In genomic region chr17:4340914-4341615, GRCh38 we compare ENCODE assay signal across 16 cellular contexts. TPM values are rescaled to one million over a fixed set of nuclear protein-coding genes. Genes with fewer than 3 reads are reported as not detected.
DNase-seq lines count a peak whose midpoint lies in the region; ATAC-seq and TF ChIP-seq lines count a peak whose summit lies in the region.
"Had no signal": no experiment of that assay in that cellular context is flagged by ENCODE, and none has a peak within 500 bp of the region (broad histone marks: within the 10 kb centered on the region; RNA-seq: fewer than 3 reads in every experiment).

No MANE protein-coding gene starts in this region.

- peaks cover 13 to 17% of the 10 kb centered on the region in 2 donors for H3K4me1 Mint-ChIP-seq in natural killer cell treated with Interleukin-12 subunit alpha and Interleukin-12 subunit beta and Interleukin-15 and Interleukin-18, amount 100 ng/mL, for 72 hours (ENCODE audit: low read depth in 2 of 2)

- H3K36me3 Mint-ChIP-seq in natural killer cell treated with Interleukin-12 subunit alpha and Interleukin-12 subunit beta and Interleukin-15 and Interleukin-18, amount 100 ng/mL, for 72 hours = no peaks in the 10 kb centered on the region

- H3K27me3 ChIP-seq in right atrium auricular region = no peaks in the 10 kb centered on the region
- H3K27me3 ChIP-seq in upper lobe of left lung = no peaks in the 10 kb centered on the region
- H3K27me3 ChIP-seq: heart right ventricle, left lung had no signal

- DNase-seq in Right ventricle myocardium inferior (ENCODE audit: missing footprints) (no peak), right atrium auricular region (ENCODE audit: low spot score) (no peak), left ventricle myocardium superior (no peak), upper lobe of left lung (no peak)
- no peak for DNase-seq in natural killer cell treated with Interleukin-12 subunit alpha and Interleukin-12 subunit beta and Interleukin-15 and Interleukin-18, amount 100 ng/mL, for 72 hours (ENCODE audit: low spot score)
- DNase-seq: central memory CD4-positive, alpha-beta T cell; heart right ventricle; left lung; naive thymus-derived CD4-positive, alpha-beta T cell; WERI-Rb-1 had no signal

- TF ChIP-seq POLR2A in upper lobe of left lung (IDR thresholded peaks at IDR 0.05) = no peak

- H3K4me3 Mint-ChIP-seq in natural killer cell treated with Interleukin-12 subunit alpha and Interleukin-12 subunit beta and Interleukin-15 and Interleukin-18, amount 100 ng/mL, for 72 hours = no peak overlapping the region
- H3K4me3 Mint-ChIP-seq: activated naive CD4-positive, alpha-beta T cell treated with anti-CD3 and anti-CD28 coated beads, Interleukin-2, amount 50 U/mL, for 24 hours; stimulated activated naive CD8-positive, alpha-beta T cell treated with anti-CD3 and anti-CD28 coated beads, Interleukin-15, Interleukin-2, amounts not matched to agents 100 ng/mL and 50 ng/mL, for 24 hours had no signal

- no peaks in the 10 kb centered on the region for H3K36me3 ChIP-seq in right atrium auricular region
- H3K36me3 ChIP-seq in upper lobe of left lung = no peaks in the 10 kb centered on the region
- H3K36me3 ChIP-seq: heart right ventricle, left lung, WERI-Rb-1 had no signal

- H3K9me3 ChIP-seq in right atrium auricular region = no peaks in the 10 kb centered on the region
- no peaks in the 10 kb centered on the region for H3K9me3 ChIP-seq in upper lobe of left lung
- H3K9me3 ChIP-seq: A549, heart right ventricle, left lung had no signal

- TF ChIP-seq CTCF in right atrium auricular region (IDR thresholded peaks at IDR 0.05) (no peak), upper lobe of left lung (IDR thresholded peaks at IDR 0.05) (no peak)

- H3K4me1 ChIP-seq in right atrium auricular region = peaks cover 0 to 27% of the 10 kb centered on the region in 2 donors
- H3K4me1 ChIP-seq in upper lobe of left lung = peaks cover 0 to 25% (median 13%) of the 10 kb centered on the region in 4 donors

- no peak for TF ChIP-seq EP300 in upper lobe of left lung (IDR thresholded peaks at IDR 0.05)

- no peaks in the 10 kb centered on the region for H3K27me3 Mint-ChIP-seq in natural killer cell treated with Interleukin-12 subunit alpha and Interleukin-12 subunit beta and Interleukin-15 and Interleukin-18, amount 100 ng/mL, for 72 hours
- H3K27me3 Mint-ChIP-seq: activated naive CD4-positive, alpha-beta T cell treated with anti-CD3 and anti-CD28 coated beads, Interleukin-2, amount 50 U/mL, for 24 hours; naive thymus-derived CD4-positive, alpha-beta T cell; stimulated activated naive CD8-positive, alpha-beta T cell treated with anti-CD3 and anti-CD28 coated beads, Interleukin-15, Interleukin-2, amounts not matched to agents 100 ng/mL and 50 ng/mL, for 24 hours had no signal

- no peak overlapping the region for H3K27ac Mint-ChIP-seq in natural killer cell treated with Interleukin-12 subunit alpha and Interleukin-12 subunit beta and Interleukin-15 and Interleukin-18, amount 100 ng/mL, for 72 hours
- H3K27ac Mint-ChIP-seq: activated naive CD4-positive, alpha-beta T cell treated with anti-CD3 and anti-CD28 coated beads, Interleukin-2, amount 50 U/mL, for 24 hours; stimulated activated naive CD8-positive, alpha-beta T cell treated with anti-CD3 and anti-CD28 coated beads, Interleukin-15, Interleukin-2, amounts not matched to agents 100 ng/mL and 50 ng/mL, for 24 hours had no signal

- intact Hi-C loops in Right ventricle myocardium inferior (cut with DNase I) = no loop called here
- intact Hi-C loops in left ventricle myocardium superior (cut with micrococcal nuclease) = no loop called here

- H3K9me3 Mint-ChIP-seq in natural killer cell treated with Interleukin-12 subunit alpha and Interleukin-12 subunit beta and Interleukin-15 and Interleukin-18, amount 100 ng/mL, for 72 hours = no peaks in the 10 kb centered on the region
- H3K9me3 Mint-ChIP-seq: activated naive CD4-positive, alpha-beta T cell treated with anti-CD3 and anti-CD28 coated beads, Interleukin-2, amount 50 U/mL, for 24 hours; naive thymus-derived CD4-positive, alpha-beta T cell; stimulated activated naive CD8-positive, alpha-beta T cell treated with anti-CD3 and anti-CD28 coated beads, Interleukin-15, Interleukin-2, amounts not matched to agents 100 ng/mL and 50 ng/mL, for 24 hours had no signal

- H3K27ac ChIP-seq in right atrium auricular region (no peak overlapping the region), upper lobe of left lung (no peak overlapping the region)
- H3K27ac ChIP-seq: A549, left lung, WERI-Rb-1 had no signal

- ATAC-seq in Right ventricle myocardium inferior (peak; percentile 13), SK-N-SH treated with all-trans-retinoic acid at 6 μM for 48 hours (peak; percentile 53), left ventricle myocardium superior (peak; percentile 9), GM21447 (IDR thresholded peaks at IDR 0.05; ENCODE audit: unreplicated experiment) (no peak), GM18498 (IDR thresholded peaks at IDR 0.05; ENCODE audit: unreplicated experiment) (no peak), upper lobe of left lung (ENCODE audit: low FRiP score in 2 of 2) (no peak)
- ATAC-seq in natural killer cell treated with Interleukin-12 subunit alpha and Interleukin-12 subunit beta and Interleukin-15 and Interleukin-18, amount 100 ng/mL, for 72 hours = no peak
- ATAC-seq: left lung; naive thymus-derived CD4-positive, alpha-beta T cell had no signal

- 79% methylated on average over 5 of the region's 5 CpGs for WGBS in upper lobe of left lung, 2 donors

- H3K4me3 ChIP-seq in right atrium auricular region (no peak overlapping the region), upper lobe of left lung (no peak overlapping the region)
- H3K4me3 ChIP-seq: A549, heart right ventricle, left lung had no signal

TF ChIP-seq in SK-N-SH treated with all-trans-retinoic acid at 6 μM for 48 hours, 23 proteins besides CTCF, POLR2A, EP300 and RAD21:
- TF ChIP-seq, protein P1, sequence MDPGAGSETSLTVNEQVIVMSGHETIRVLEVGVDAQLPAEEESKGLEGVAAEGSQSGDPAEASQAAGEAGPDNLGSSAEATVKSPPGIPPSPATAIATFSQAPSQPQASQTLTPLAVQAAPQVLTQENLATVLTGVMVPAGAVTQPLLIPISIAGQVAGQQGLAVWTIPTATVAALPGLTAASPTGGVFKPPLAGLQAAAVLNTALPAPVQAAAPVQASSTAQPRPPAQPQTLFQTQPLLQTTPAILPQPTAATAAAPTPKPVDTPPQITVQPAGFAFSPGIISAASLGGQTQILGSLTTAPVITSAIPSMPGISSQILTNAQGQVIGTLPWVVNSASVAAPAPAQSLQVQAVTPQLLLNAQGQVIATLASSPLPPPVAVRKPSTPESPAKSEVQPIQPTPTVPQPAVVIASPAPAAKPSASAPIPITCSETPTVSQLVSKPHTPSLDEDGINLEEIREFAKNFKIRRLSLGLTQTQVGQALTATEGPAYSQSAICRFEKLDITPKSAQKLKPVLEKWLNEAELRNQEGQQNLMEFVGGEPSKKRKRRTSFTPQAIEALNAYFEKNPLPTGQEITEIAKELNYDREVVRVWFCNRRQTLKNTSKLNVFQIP (CRISPR knock-in tag; IDR thresholded peaks at IDR 0.05; ENCODE audit: borderline replicate concordance, low read depth) = no peak
- TF ChIP-seq TOX (CRISPR knock-in tag; IDR thresholded peaks at IDR 0.05; ENCODE audit: borderline replicate concordance) (no peak), TCF4 (CRISPR knock-in tag; IDR thresholded peaks at IDR 0.05; ENCODE audit: borderline replicate concordance) (no peak), ISL1 (CRISPR knock-in tag; IDR thresholded peaks at IDR 0.05) (no peak), PPARA (CRISPR knock-in tag; IDR thresholded peaks at IDR 0.05; ENCODE audit: borderline replicate concordance) (no peak), ZNF70 (CRISPR knock-in tag; IDR thresholded peaks at IDR 0.05) (no peak), ESRRG (CRISPR knock-in tag; IDR thresholded peaks at IDR 0.05) (no peak)
- TF ChIP-seq, protein P2, sequence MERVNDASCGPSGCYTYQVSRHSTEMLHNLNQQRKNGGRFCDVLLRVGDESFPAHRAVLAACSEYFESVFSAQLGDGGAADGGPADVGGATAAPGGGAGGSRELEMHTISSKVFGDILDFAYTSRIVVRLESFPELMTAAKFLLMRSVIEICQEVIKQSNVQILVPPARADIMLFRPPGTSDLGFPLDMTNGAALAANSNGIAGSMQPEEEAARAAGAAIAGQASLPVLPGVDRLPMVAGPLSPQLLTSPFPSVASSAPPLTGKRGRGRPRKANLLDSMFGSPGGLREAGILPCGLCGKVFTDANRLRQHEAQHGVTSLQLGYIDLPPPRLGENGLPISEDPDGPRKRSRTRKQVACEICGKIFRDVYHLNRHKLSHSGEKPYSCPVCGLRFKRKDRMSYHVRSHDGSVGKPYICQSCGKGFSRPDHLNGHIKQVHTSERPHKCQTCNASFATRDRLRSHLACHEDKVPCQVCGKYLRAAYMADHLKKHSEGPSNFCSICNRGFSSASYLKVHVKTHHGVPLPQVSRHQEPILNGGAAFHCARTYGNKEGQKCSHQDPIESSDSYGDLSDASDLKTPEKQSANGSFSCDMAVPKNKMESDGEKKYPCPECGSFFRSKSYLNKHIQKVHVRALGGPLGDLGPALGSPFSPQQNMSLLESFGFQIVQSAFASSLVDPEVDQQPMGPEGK (CRISPR knock-in tag; IDR thresholded peaks at IDR 0.05; ENCODE audit: borderline replicate concordance) = no peak

RNA-seq across cellular contexts. Expression of gene UBE2G1, which starts 25.4 kb away (rescaled TPM):
- total RNA-seq in Right ventricle myocardium inferior (106 TPM), right atrium auricular region (10 to 100 TPM; 39.5 to 58.5 TPM), left ventricle myocardium superior (105 TPM), upper lobe of left lung (10 to 100 TPM; 24.5 to 45.8 (median 35.8) TPM)
- 10 to 100 TPM; 55.3 to 82.5 TPM for total RNA-seq in natural killer cell treated with Interleukin-12 subunit alpha and Interleukin-12 subunit beta and Interleukin-15 and Interleukin-18, amount 100 ng/mL, for 72 hours

Comparison
In these comparisons a context has a peak if more than half of its experiments do, and no peak if none do; other contexts are left out.
1. ATAC-seq: peak in Right ventricle myocardium inferior (single experiment), SK-N-SH treated with all-trans-retinoic acid at 6 μM for 48 hours (single experiment) and left ventricle myocardium superior (single experiment); none in GM21447 (single experiment), GM18498 (single experiment), upper lobe of left lung (0 of 2) and natural killer cell treated with Interleukin-12 subunit alpha and Interleukin-12 subunit beta and Interleukin-15 and Interleukin-18, amount 100 ng/mL, for 72 hours (0 of 2).